Comparison of ENCODE assay signal across 9 cellular contexts in genomic region chr4:87521757-87522374, GRCh38. TPM values are rescaled to one million over a fixed set of nuclear protein-coding genes. Genes with fewer than 3 reads are reported as not detected.
DNase-seq lines count a peak whose midpoint lies in the region; ATAC-seq and TF ChIP-seq lines count a peak whose summit lies in the region.
"Had no signal": no experiment of that assay in that cellular context is flagged by ENCODE, and none has a peak within 500 bp of the region (broad histone marks: within the 10 kb centered on the region; RNA-seq: fewer than 3 reads in every experiment).

No MANE protein-coding gene starts in this region.

- peaks cover 6 to 13% of the 10 kb centered on the region in 2 donors for H3K4me1 ChIP-seq in lung (ENCODE audit: control insufficient read depth in 2 of 2, insufficient read depth in 2 of 2, low read length in 2 of 2)

- 26 to 58% methylated on average over 3 of the region's 3 CpGs for WGBS in lung, 2 donors

- peak overlapping the region; percentile 85 to 88 for H3K27ac ChIP-seq in lung (ENCODE audit: low read depth in 1 of 2, low read length in 1 of 2)

- no peaks in the 10 kb centered on the region for H3K4me1 Mint-ChIP-seq in activated T-helper 17 cell treated with anti-CD3 and anti-CD28 coated beads, Interleukin-2, amount 50 U/mL, for 72 hours
- no peaks in the 10 kb centered on the region for H3K4me1 Mint-ChIP-seq in activated naive CD8-positive, alpha-beta T cell treated with anti-CD3 and anti-CD28 coated beads, Interleukin-2, amount 50 U/mL, for 24 hours

- no peaks in the 10 kb centered on the region for H3K36me3 Mint-ChIP-seq in activated T-helper 17 cell treated with anti-CD3 and anti-CD28 coated beads, Interleukin-2, amount 50 U/mL, for 72 hours (ENCODE audit: low read depth)
- peaks cover 4% of the 10 kb centered on the region for H3K36me3 Mint-ChIP-seq in activated naive CD8-positive, alpha-beta T cell treated with anti-CD3 and anti-CD28 coated beads, Interleukin-2, amount 50 U/mL, for 24 hours (ENCODE audit: low read depth)

- H3K4me3 Mint-ChIP-seq in activated T-helper 17 cell treated with anti-CD3 and anti-CD28 coated beads, Interleukin-2, amount 50 U/mL, for 72 hours, result no peak overlapping the region
- H3K4me3 Mint-ChIP-seq in activated naive CD8-positive, alpha-beta T cell treated with anti-CD3 and anti-CD28 coated beads, Interleukin-2, amount 50 U/mL, for 24 hours, result no peak overlapping the region

- H3K27me3 ChIP-seq in lung (ENCODE audit: control insufficient read depth, insufficient read depth), result no peaks in the 10 kb centered on the region

- DNase-seq in Daoy (ENCODE audit: low read depth) (peak; percentile 13), lung (ENCODE audit: low spot score) (no peak), NCI-H226 (no peak)
- no peak for DNase-seq in activated naive CD8-positive, alpha-beta T cell treated with anti-CD3 and anti-CD28 coated beads, Interleukin-2, amount 50 U/mL, for 24 hours
- no peak for DNase-seq in activated CD8-positive, alpha-beta memory T cell treated with anti-CD3 and anti-CD28 coated beads, Interleukin-2, amount 50 U/mL, for 4 hours

- peaks cover 0 to 2% of the 10 kb centered on the region in 2 donors for H3K9me3 ChIP-seq in lung (ENCODE audit: control insufficient read depth in 2 of 2, insufficient read depth in 1 of 2, low read length in 1 of 2)

- H3K27ac Mint-ChIP-seq in activated T-helper 17 cell treated with anti-CD3 and anti-CD28 coated beads, Interleukin-2, amount 50 U/mL, for 72 hours, result no peak overlapping the region
- H3K27ac Mint-ChIP-seq in activated naive CD8-positive, alpha-beta T cell treated with anti-CD3 and anti-CD28 coated beads, Interleukin-2, amount 50 U/mL, for 24 hours, result no peak overlapping the region

- ATAC-seq in HG03442 (IDR thresholded peaks at IDR 0.05; ENCODE audit: unreplicated experiment), result peak; percentile 88
- ATAC-seq in activated T-helper 17 cell treated with anti-CD3 and anti-CD28 coated beads, Interleukin-2, amount 50 U/mL, for 72 hours (replicated peaks), result peak; percentile 11
- no peak for ATAC-seq in lung (ENCODE audit: insufficient read depth, low FRiP score)
- no peak for ATAC-seq in activated naive CD8-positive, alpha-beta T cell treated with anti-CD3 and anti-CD28 coated beads, Interleukin-2, amount 50 U/mL, for 24 hours
- no peak for ATAC-seq in GM18907 (IDR thresholded peaks at IDR 0.05; ENCODE audit: unreplicated experiment)

- H3K36me3 ChIP-seq in lung (ENCODE audit: control insufficient read depth in 2 of 2, insufficient read depth in 2 of 2, low read length in 2 of 2), result no peaks in the 10 kb centered on the region

- peaks cover 5% of the 10 kb centered on the region for H3K27me3 Mint-ChIP-seq in activated T-helper 17 cell treated with anti-CD3 and anti-CD28 coated beads, Interleukin-2, amount 50 U/mL, for 72 hours
- no peaks in the 10 kb centered on the region for H3K27me3 Mint-ChIP-seq in activated naive CD8-positive, alpha-beta T cell treated with anti-CD3 and anti-CD28 coated beads, Interleukin-2, amount 50 U/mL, for 24 hours

- TF ChIP-seq CTCF in lung (IDR thresholded peaks at IDR 0.05; ENCODE audit: control extremely low read depth, extremely low read depth), result no peak

- H3K4me3 ChIP-seq in lung, result no peak overlapping the region

- H3K9me3 Mint-ChIP-seq in activated T-helper 17 cell treated with anti-CD3 and anti-CD28 coated beads, Interleukin-2, amount 50 U/mL, for 72 hours, result peaks cover 14% of the 10 kb centered on the region
- H3K9me3 Mint-ChIP-seq in activated naive CD8-positive, alpha-beta T cell treated with anti-CD3 and anti-CD28 coated beads, Interleukin-2, amount 50 U/mL, for 24 hours, result peaks cover 15% of the 10 kb centered on the region

RNA-seq across cellular contexts. Expression of gene SPARCL1, which starts 7.3 kb away (rescaled TPM):
- total RNA-seq in Daoy (2014; rRNA removed; shearing (Covaris generic)), result not detected in 2 replicates
- total RNA-seq in activated T-helper 17 cell treated with anti-CD3 and anti-CD28 coated beads, Interleukin-2, amount 50 U/mL, for 72 hours, result under 1 TPM in 1 of 2 donors, not detected in 1; 0.11 TPM
- 100 to 1,000 TPM; 294 to 422 TPM for total RNA-seq in lung
- 100 to 1,000 TPM in 1 of 2 donors, 10 to 100 TPM in 1; 93.2 to 486 TPM for polyA plus RNA-seq in lung
- total RNA-seq: activated CD8-positive, alpha-beta memory T cell treated with anti-CD3 and anti-CD28 coated beads for 36 hours had no signal

Comparison
In these comparisons a context has a peak if more than half of its experiments do, and no peak if none do; other contexts are left out.
1. ATAC-seq: peak in HG03442 (single experiment) and activated T-helper 17 cell treated with anti-CD3 and anti-CD28 coated beads, Interleukin-2, amount 50 U/mL, for 72 hours (single experiment); none in lung (single experiment), activated naive CD8-positive, alpha-beta T cell treated with anti-CD3 and anti-CD28 coated beads, Interleukin-2, amount 50 U/mL, for 24 hours (single experiment) and GM18907 (single experiment).
2. RNA of gene SPARCL1, which starts 7.3 kb away (total RNA-seq): 294 to 422 TPM in lung; 0.11 TPM in activated T-helper 17 cell treated with anti-CD3 and anti-CD28 coated beads, Interleukin-2, amount 50 U/mL, for 72 hours and not detected in Daoy; every median in the first group is over 100 times any median in the second.